Comparison of ENCODE assay signal across 9 cellular contexts in genomic region chr3:72102057-72102711, GRCh38.
DNase-seq lines count a peak whose midpoint lies in the region; ATAC-seq and TF ChIP-seq lines count a peak whose summit lies in the region.
"Had no signal": no experiment of that assay in that cellular context is flagged by ENCODE, and none has a peak within 500 bp of the region (broad histone marks: within the 10 kb centered on the region; RNA-seq: fewer than 3 reads in every experiment).

No MANE protein-coding gene starts in this region.

- no peaks in the 10 kb centered on the region for H3K9me3 Mint-ChIP-seq in activated naive CD4-positive, alpha-beta T cell treated with anti-CD3 and anti-CD28 coated beads for 36 hours
- no peaks in the 10 kb centered on the region for H3K9me3 Mint-ChIP-seq in stimulated activated memory B cell treated with anti-CD40 and anti-IgM and Interleukin-4, amounts not matched to agents 10 μg/mL and 1 μg/mL and 100 μg/mL, for 72 hours

- DNase-seq in activated naive CD4-positive, alpha-beta T cell treated with anti-CD3 and anti-CD28 coated beads for 36 hours = no peak
- DNase-seq in activated naive CD4-positive, alpha-beta T cell (lab: John Stamatoyannopoulos, UW) = no peak
- DNase-seq in RPMI8226 (peak; percentile 55), T-helper 9 cell (no peak), LoVo (ENCODE audit: low spot score) (no peak), tibial nerve (ENCODE audit: low spot score in 2 of 2) (no peak)

- H3K36me3 ChIP-seq in tibial nerve = no peaks in the 10 kb centered on the region

- peaks cover 26% of the 10 kb centered on the region for H3K4me1 Mint-ChIP-seq in activated naive CD4-positive, alpha-beta T cell treated with anti-CD3 and anti-CD28 coated beads for 36 hours (ENCODE audit: low read depth)
- H3K4me1 Mint-ChIP-seq in stimulated activated memory B cell treated with anti-CD40 and anti-IgM and Interleukin-4, amounts not matched to agents 10 μg/mL and 1 μg/mL and 100 μg/mL, for 72 hours = peaks cover 56% of the 10 kb centered on the region

- H3K36me3 Mint-ChIP-seq in activated naive CD4-positive, alpha-beta T cell treated with anti-CD3 and anti-CD28 coated beads for 36 hours (ENCODE audit: low read depth) = no peaks in the 10 kb centered on the region
- no peaks in the 10 kb centered on the region for H3K36me3 Mint-ChIP-seq in stimulated activated memory B cell treated with anti-CD40 and anti-IgM and Interleukin-4, amounts not matched to agents 10 μg/mL and 1 μg/mL and 100 μg/mL, for 72 hours

- CTCF ChIA-PET in activated naive CD4-positive, alpha-beta T cell treated with anti-CD3 and anti-CD28 coated beads for 36 hours (lab: Charles Lee) = interaction anchor here (1.5 kb wide), 1 partner anchor 36 kb away, joined by 3 read pairs; no protein-coding TSS in a partner anchor

- no peak for TF ChIP-seq POLR2A in tibial nerve (IDR thresholded peaks at IDR 0.05)

- peak in 1 of 2 donors; percentile 52 for TF ChIP-seq EP300 in tibial nerve (IDR thresholded peaks at IDR 0.05)

- no peaks in the 10 kb centered on the region for H3K27me3 ChIP-seq in tibial nerve

- peaks cover 0 to 21% (median 13%) of the 10 kb centered on the region in 4 donors for H3K4me1 ChIP-seq in tibial nerve

- no peak overlapping the region for H3K4me3 Mint-ChIP-seq in activated naive CD4-positive, alpha-beta T cell treated with anti-CD3 and anti-CD28 coated beads for 36 hours
- H3K4me3 Mint-ChIP-seq in stimulated activated memory B cell treated with anti-CD40 and anti-IgM and Interleukin-4, amounts not matched to agents 10 μg/mL and 1 μg/mL and 100 μg/mL, for 72 hours = peak overlapping the region; percentile 0

- WGBS in tibial nerve, 2 donors = 69 to 77% methylated on average over 6 of the region's 6 CpGs

- peak; percentile 65 for ATAC-seq in HG02981 (IDR thresholded peaks at IDR 0.05; ENCODE audit: unreplicated experiment)
- ATAC-seq in stimulated activated memory B cell treated with anti-CD40 and anti-IgM and Interleukin-4, amounts not matched to agents 10 μg/mL and 1 μg/mL and 100 μg/mL, for 72 hours = peak; percentile 90

- peaks cover 7% of the 10 kb centered on the region for H3K27me3 Mint-ChIP-seq in activated naive CD4-positive, alpha-beta T cell treated with anti-CD3 and anti-CD28 coated beads for 36 hours (ENCODE audit: low read depth)
- peaks cover 19% of the 10 kb centered on the region for H3K27me3 Mint-ChIP-seq in stimulated activated memory B cell treated with anti-CD40 and anti-IgM and Interleukin-4, amounts not matched to agents 10 μg/mL and 1 μg/mL and 100 μg/mL, for 72 hours

- no peaks in the 10 kb centered on the region for H3K9me3 ChIP-seq in tibial nerve

- no peak for TF ChIP-seq CTCF in tibial nerve (IDR thresholded peaks at IDR 0.05)

- H3K4me3 ChIP-seq in tibial nerve = no peak overlapping the region
- H3K4me3 ChIP-seq: lung had no signal

- peak overlapping the region; percentile 21 for H3K27ac Mint-ChIP-seq in activated naive CD4-positive, alpha-beta T cell treated with anti-CD3 and anti-CD28 coated beads for 36 hours
- no peak overlapping the region for H3K27ac Mint-ChIP-seq in stimulated activated memory B cell treated with anti-CD40 and anti-IgM and Interleukin-4, amounts not matched to agents 10 μg/mL and 1 μg/mL and 100 μg/mL, for 72 hours

- intact Hi-C loops in activated naive CD4-positive, alpha-beta T cell treated with anti-CD3 and anti-CD28 coated beads for 36 hours (cut with micrococcal nuclease) = no loop called here

- no peak overlapping the region for H3K27ac ChIP-seq in tibial nerve
